ENCODE assay signal across 30 cellular contexts in genomic region chr10:48377751-48378585, GRCh38.
A peak's percentile ranks its signal among the peaks of the same experiment; 100 is the strongest.
DNase-seq lines count a peak whose midpoint lies in the region; ATAC-seq, FAIRE-seq and TF ChIP-seq lines count a peak whose summit lies in the region.
"Had no signal": no experiment of that assay in that cellular context is flagged by ENCODE, and none has a peak within 500 bp of the region (broad histone marks: within the 10 kb centered on the region; RNA-seq: fewer than 3 reads in every experiment).

No MANE protein-coding gene starts in this region.

- H3K9me3 Mint-ChIP-seq in neural progenitor cell: peaks cover 63% of the 10 kb centered on the region

- no peak for TF ChIP-seq EP300 in SK-N-SH (IDR thresholded peaks at IDR 0.05; ENCODE audit: borderline replicate concordance in 1 of 2, low read depth in 1 of 2, low read length in 1 of 2)

- peak; percentile 4 for FAIRE-seq in endometrium (lab: Jason Lieb, UNC)
- FAIRE-seq: GM12891, GM19239 had no signal

- H3K4me1 Mint-ChIP-seq in neural progenitor cell: no peaks in the 10 kb centered on the region

- TF ChIP-seq RAD21 in SK-N-SH (IDR thresholded peaks at IDR 0.05; ENCODE audit: low read length): no peak

- H3K27me3 ChIP-seq in SK-N-SH (ENCODE audit: insufficient read depth) (no peaks in the 10 kb centered on the region), neural progenitor cell (no peaks in the 10 kb centered on the region), smooth muscle cell (ENCODE audit: low read depth) (no peaks in the 10 kb centered on the region)
- H3K27me3 ChIP-seq: adrenal gland, breast epithelium, right atrium auricular region had no signal

- POLR2A ChIA-PET in SK-N-SH (lab: Yijun Ruan, JAX): no interaction called here

- WGBS in SK-N-SH (ENCODE audit: low lambda C conversion rate): 97% methylated on average over 2 of the region's 2 CpGs
- WGBS in smooth muscle cell (ENCODE audit: low lambda C conversion rate): 88% methylated on average over 2 of the region's 2 CpGs

- H3K9ac ChIP-seq in SK-N-SH: no peak overlapping the region
- no peak overlapping the region for H3K9ac ChIP-seq in neural progenitor cell
- no peak overlapping the region for H3K9ac ChIP-seq in smooth muscle cell (ENCODE audit: low read depth)

- H3K36me3 Mint-ChIP-seq in neural progenitor cell: peaks cover 27% of the 10 kb centered on the region

- ATAC-seq in SK-N-SH treated with all-trans-retinoic acid at 6 μM for 48 hours: no peak
- ATAC-seq: activated CD8-positive, alpha-beta T cell treated with anti-CD3 and anti-CD28 coated beads for 36 hours; stimulated activated naive CD8-positive, alpha-beta T cell treated with anti-CD3 and anti-CD28 coated beads, Interleukin-15, Interleukin-2, amounts not matched to agents 100 U/mL and 50 U/mL, for 24 hours had no signal

- H3K4me2 ChIP-seq in SK-N-SH (no peak overlapping the region), neural progenitor cell (no peak overlapping the region), smooth muscle cell (no peak overlapping the region)

- H3K79me2 ChIP-seq in SK-N-SH (ENCODE audit: insufficient read depth) (peaks cover 52% of the 10 kb centered on the region), neural progenitor cell (ENCODE audit: low read depth) (peaks cover 30% of the 10 kb centered on the region), smooth muscle cell (ENCODE audit: low read depth) (peaks cover 4% of the 10 kb centered on the region)

- no peaks in the 10 kb centered on the region; the same call in 1 of the 2 replicates for H3K9me3 ChIP-seq in SK-N-SH
- peaks cover 6% of the 10 kb centered on the region for H3K9me3 ChIP-seq in neural progenitor cell (ENCODE audit: low read depth)
- no peaks in the 10 kb centered on the region for H3K9me3 ChIP-seq in smooth muscle cell (replicated peaks; ENCODE audit: low read depth)
- H3K9me3 ChIP-seq: adrenal gland had no signal

- no peak for DNase-seq in SK-N-SH
- DNase-seq in kidney tubule cell (ENCODE audit: low spot score): peak; percentile 92
- DNase-seq in neural progenitor cell (ENCODE audit: low spot score): no peak
- DNase-seq in smooth muscle cell (lab: John Stamatoyannopoulos, UW; ENCODE audit: unreplicated experiment): no peak
- DNase-seq in OCI-M2 (lab: John Stamatoyannopoulos, UW; ENCODE audit: unreplicated experiment): no peak
- no peak for DNase-seq in UCSD-AML1 (lab: John Stamatoyannopoulos, UW; ENCODE audit: unreplicated experiment)
- DNase-seq: activated CD4-positive, CD25-positive, alpha-beta regulatory T cell treated with anti-CD3 and anti-CD28 coated beads, Interleukin-2, amount 50 U/mL, for 72 hours; activated CD8-positive, alpha-beta T cell treated with anti-CD3 and anti-CD28 coated beads for 36 hours; adrenal gland; AML-193; CD8-positive, alpha-beta memory T cell; DND-41; KG1; mammary epithelial cell; NCI-H1694 treated with DMSO at 0.1 percent for 48 hours; NCI-H2171 treated with DMSO at 0.1 percent for 48 hours; NCI-H524 treated with DMSO at 0.1 percent for 48 hours; occipital lobe; stimulated activated CD4-positive, alpha-beta T cell treated with anti-CD3 and anti-CD28 coated beads, Interleukin-12 subunit alpha, Interleukin-12 subunit beta, amount 100 ng/mL, for 4 hours; stimulated activated CD4-positive, alpha-beta T cell treated with anti-CD3 and anti-CD28 coated beads, Interleukin-4, amount 100 ng/mL, for 4 hours; stimulated activated naive CD8-positive, alpha-beta T cell treated with anti-CD3 and anti-CD28 coated beads, Interleukin-15, Interleukin-2, amounts not matched to agents 100 U/mL and 50 U/mL, for 24 hours; T1000 had no signal

- H3F3A ChIP-seq in SK-N-SH (replicated peaks; ENCODE audit: insufficient read depth): peaks cover 7% of the 10 kb centered on the region
- H3F3A ChIP-seq in neural progenitor cell (ENCODE audit: low read depth): no peaks in the 10 kb centered on the region
- peaks cover 2% of the 10 kb centered on the region for H3F3A ChIP-seq in smooth muscle cell (ENCODE audit: low read depth)

- H3K27me3 Mint-ChIP-seq in neural progenitor cell (ENCODE audit: insufficient read depth, low read depth): no peaks in the 10 kb centered on the region
- H3K27me3 Mint-ChIP-seq: activated CD8-positive, alpha-beta T cell treated with anti-CD3 and anti-CD28 coated beads for 36 hours had no signal

- H3K36me3 ChIP-seq in SK-N-SH (replicated peaks in 1 of 2; ENCODE audit: control insufficient read depth in 1 of 2, insufficient read depth in 2 of 2, low read length in 1 of 2) (peaks cover 0 to 10% of the 10 kb centered on the region in 2 experiments), neural progenitor cell (peaks cover 4% of the 10 kb centered on the region), smooth muscle cell (ENCODE audit: low read depth) (no peaks in the 10 kb centered on the region)
- H3K36me3 ChIP-seq: adrenal gland, breast epithelium, right atrium auricular region had no signal

- H3K4me1 ChIP-seq in SK-N-SH (ENCODE audit: control insufficient read depth in 1 of 2, insufficient read depth in 2 of 2, low read depth in 1 of 2, low read length in 1 of 2) (peaks cover under 1% of the 10 kb centered on the region in 2 experiments; a peak in 2 of 4 replicates), neural progenitor cell (no peaks in the 10 kb centered on the region), smooth muscle cell (ENCODE audit: low read depth) (peaks cover 3% of the 10 kb centered on the region)
- H3K4me1 ChIP-seq: breast epithelium, right atrium auricular region had no signal

- TF ChIP-seq CTCF in SK-N-SH (IDR thresholded peaks at IDR 0.05): no peak
- no peak for TF ChIP-seq CTCF in neural progenitor cell (IDR thresholded peaks at IDR 0.05)
- TF ChIP-seq CTCF in smooth muscle cell (IDR thresholded peaks at IDR 0.05; ENCODE audit: borderline replicate concordance, insufficient read depth, poor library complexity, severe bottlenecking): no peak

- H3K27ac ChIP-seq in SK-N-SH (ENCODE audit: low read depth in 2 of 2, low read length in 1 of 2) (no peak overlapping the region), neural progenitor cell (no peak overlapping the region), smooth muscle cell (ENCODE audit: low read depth) (no peak overlapping the region)
- H3K27ac ChIP-seq: 22Rv1, adrenal gland, breast epithelium, coronary artery, right atrium auricular region had no signal

- no peak overlapping the region for H3K4me3 ChIP-seq in SK-N-SH (ENCODE audit: low read depth in 2 of 2, low read length in 1 of 2)
- no peak overlapping the region for H3K4me3 ChIP-seq in neural progenitor cell
- no peak overlapping the region for H3K4me3 ChIP-seq in smooth muscle cell
- H3K4me3 ChIP-seq: adrenal gland, breast epithelium, coronary artery, right atrium auricular region had no signal

- H4K20me1 ChIP-seq in SK-N-SH (ENCODE audit: insufficient read depth) (no peaks in the 10 kb centered on the region), neural progenitor cell (ENCODE audit: low read depth) (no peaks in the 10 kb centered on the region), smooth muscle cell (ENCODE audit: low read depth) (peaks cover 1% of the 10 kb centered on the region)

- H3K4me3 Mint-ChIP-seq in neural progenitor cell: no peak overlapping the region
- H3K4me3 Mint-ChIP-seq: activated CD8-positive, alpha-beta T cell treated with anti-CD3 and anti-CD28 coated beads for 36 hours; CD8-positive, alpha-beta memory T cell had no signal

- H3K27ac Mint-ChIP-seq in neural progenitor cell: no peak overlapping the region
- H3K27ac Mint-ChIP-seq: activated CD8-positive, alpha-beta T cell treated with anti-CD3 and anti-CD28 coated beads for 36 hours; CD8-positive, alpha-beta memory T cell had no signal

- CTCF ChIA-PET in SK-N-SH (lab: Yijun Ruan, JAX): interaction anchor here (1.4 to 1.9 kb wide), 2 partner anchors 11 to 14 kb away, joined by 3 to 4 read pairs; no protein-coding TSS in a partner anchor

- no peaks in the 10 kb centered on the region for H3K9me2 ChIP-seq in SK-N-SH

- H2AFZ ChIP-seq in SK-N-SH (ENCODE audit: low read depth) (no peak overlapping the region), neural progenitor cell (replicated peaks) (no peak overlapping the region), smooth muscle cell (ENCODE audit: low read depth) (no peak overlapping the region)

TF ChIP-seq in SK-N-SH, 30 proteins besides CTCF, POLR2A, EP300 and RAD21:
- TF ChIP-seq PBX3 (IDR thresholded peaks at IDR 0.05): peak; percentile 35; the same call in 1 of the 2 replicates
- no peak for TF ChIP-seq SIN3A (IDR thresholded peaks at IDR 0.05; ENCODE audit: borderline replicate concordance, low read depth, low read length)

TF ChIP-seq in SK-N-SH treated with all-trans-retinoic acid at 6 μM for 48 hours, 23 proteins besides CTCF, POLR2A, EP300 and RAD21 (continues in another document):
- TF ChIP-seq ZFP30 (CRISPR knock-in tag; IDR thresholded peaks at IDR 0.05) (no peak), ZNF70 (CRISPR knock-in tag; IDR thresholded peaks at IDR 0.05) (no peak), PPARA (CRISPR knock-in tag; IDR thresholded peaks at IDR 0.05; ENCODE audit: borderline replicate concordance) (no peak), TSHZ2 (CRISPR knock-in tag; IDR thresholded peaks at IDR 0.05) (no peak)
